ENCODE assay signal across 10 cellular contexts in genomic region chr17:60602871-60603270, GRCh38. TPM values are rescaled to one million over a fixed set of nuclear protein-coding genes. Genes with fewer than 3 reads are reported as not detected.
A peak's percentile ranks its signal among the peaks of the same experiment; 100 is the strongest.
DNase-seq lines count a peak whose midpoint lies in the region; ATAC-seq, FAIRE-seq and TF ChIP-seq lines count a peak whose summit lies in the region.
"Had no signal": no experiment of that assay in that cellular context is flagged by ENCODE, and none has a peak within 500 bp of the region (broad histone marks: within the 10 kb centered on the region; RNA-seq: fewer than 3 reads in every experiment).

No MANE protein-coding gene starts in this region.

- H3K9me3 Mint-ChIP-seq in HFFc6 (no peaks in the 10 kb centered on the region), mesothelial cell of epicardium (no peaks in the 10 kb centered on the region)

- no peaks in the 10 kb centered on the region for H3K27me3 ChIP-seq in brain microvascular endothelial cell (replicated peaks)

- H3K36me3 ChIP-seq in brain microvascular endothelial cell (replicated peaks) = no peaks in the 10 kb centered on the region

- H3K27me3 Mint-ChIP-seq in HFFc6 (ENCODE audit: insufficient read depth) (peaks cover 2% of the 10 kb centered on the region; the same call in 1 of the 2 replicates), mesothelial cell of epicardium (ENCODE audit: low read depth) (no peaks in the 10 kb centered on the region)

- TF ChIP-seq CTCF in A549 (IDR thresholded peaks at IDR 0.05) = no peak
- no peak for TF ChIP-seq CTCF in HFFc6 (IDR thresholded peaks at IDR 0.05)
- TF ChIP-seq CTCF in brain microvascular endothelial cell (IDR thresholded peaks at IDR 0.05; ENCODE audit: low read depth, low read length, missing control alignments) = no peak
- no peak for TF ChIP-seq CTCF in mesothelial cell of epicardium (IDR thresholded peaks at IDR 0.05; ENCODE audit: unreplicated experiment)

- POLR2A ChIA-PET in A549 (lab: Yijun Ruan, JAX) = interaction anchor here (1.3 kb wide), 1 partner anchor 76 kb away, joined by 6 read pairs; the partner anchor contains the start of gene APPBP2

- H3K27ac Mint-ChIP-seq in HFFc6 (peak overlapping the region; percentile 63), mesothelial cell of epicardium (peak overlapping the region; percentile 97)

- TF ChIP-seq POLR2A in A549 (IDR thresholded peaks at IDR 0.05; ENCODE audit: low read length) = no peak

- no peaks in the 10 kb centered on the region for H3K9me3 ChIP-seq in A549

- H3K4me2 ChIP-seq in A549 = peak overlapping the region; percentile 68

- H3K4me3 Mint-ChIP-seq in HFFc6 (peak overlapping the region; percentile 90), mesothelial cell of epicardium (peak overlapping the region; percentile 97)

- CTCF ChIA-PET in A549 (lab: Yijun Ruan, JAX) = interaction anchor here (0.7 to 3.9 kb wide), 6 partner anchors 14 to 451 kb away, joined by 3 to 31 read pairs (median 12); no protein-coding TSS in a partner anchor

- H3K4me1 Mint-ChIP-seq in HFFc6 (ENCODE audit: low read depth) (peaks cover 62% of the 10 kb centered on the region), mesothelial cell of epicardium (peaks cover 40% of the 10 kb centered on the region)

- peaks cover 35% of the 10 kb centered on the region for H3K4me1 ChIP-seq in A549

- ATAC-seq in A549 (no peak), HG02763 (IDR thresholded peaks at IDR 0.05; ENCODE audit: unreplicated experiment) (no peak)

- DNase-seq in A549 (ENCODE audit: low read depth in 1 of 2, low spot score in 1 of 2) = no peak
- no peak for DNase-seq in HFFc6
- DNase-seq in brain microvascular endothelial cell = no peak
- DNase-seq in mesothelial cell of epicardium (ENCODE audit: low spot score in 2 of 2, unreplicated experiment in 2 of 2) = no peak
- no peak for DNase-seq in stimulated activated CD4-positive, alpha-beta T cell treated with anti-CD3 and anti-CD28 coated beads, Interleukin-15, amount 100 ng/mL, for 24 hours
- no peak for DNase-seq in stimulated activated CD4-positive, alpha-beta T cell treated with anti-CD3 and anti-CD28 coated beads, Interleukin-1b, Interleukin-23, amount 100 ng/mL, for 48 hours
- no peak for DNase-seq in NCI-H1092 treated with DMSO at 0.1 percent for 48 hours (lab: John Stamatoyannopoulos, UW)
- DNase-seq: GOT3, NCI-H2029 treated with DMSO at 0.1 percent for 48 hours had no signal

- TF ChIP-seq RAD21 in A549 (conservative IDR thresholded peaks at IDR 0.05 in 1 of 2, IDR thresholded peaks at IDR 0.05 in 1 of 2) = no peak

- H3K27ac ChIP-seq in A549 (0 out of 6 replicates have a peak overlapping the region, but pooled peaks of 1 of the 2 experiments have one; percentile 1), brain microvascular endothelial cell (no peak overlapping the region)

- WGBS in A549 (ENCODE audit: missing lambda C conversion rate) = 0% methylated on average over 1 of the region's 1 CpG

- in situ Hi-C loops in brain microvascular endothelial cell (cut with HindIII; ENCODE audit: low pct_ligation_motif_present, low sequenced_read_pairs) = no loop called here

- TF ChIP-seq EP300 in A549 (IDR thresholded peaks at IDR 0.05) = no peak

- FAIRE-seq in A549 (lab: Jason Lieb, UNC) = no peak

- H3K36me3 Mint-ChIP-seq in HFFc6 (ENCODE audit: low read depth) = peaks cover 4% of the 10 kb centered on the region; the same call in 1 of the 2 replicates
- H3K36me3 Mint-ChIP-seq in mesothelial cell of epicardium = no peaks in the 10 kb centered on the region

- peak overlapping the region; percentile 88; the same call in 2 of the 3 replicates for H3K4me3 ChIP-seq in A549
- peak overlapping the region; percentile 91 for H3K4me3 ChIP-seq in brain microvascular endothelial cell (ENCODE audit: low read depth, low read length)

TF ChIP-seq in A549, 52 proteins besides CTCF, POLR2A, EP300 and RAD21:
- TF ChIP-seq EHF (CRISPR knock-in tag; IDR thresholded peaks at IDR 0.05) = no peak
- no peak for TF ChIP-seq E2F6 (IDR thresholded peaks at IDR 0.05; ENCODE audit: borderline replicate concordance, low read depth)
- no peak for TF ChIP-seq TP53 (CRISPR knock-in tag; IDR thresholded peaks at IDR 0.05)
- TF ChIP-seq GATA3 (IDR thresholded peaks at IDR 0.05; ENCODE audit: borderline replicate concordance) = no peak
- no peak for TF ChIP-seq USF2 (IDR thresholded peaks at IDR 0.05)
- no peak for TF ChIP-seq SREBF2 (IDR thresholded peaks at IDR 0.05)
- TF ChIP-seq BCL3 (IDR thresholded peaks at IDR 0.05) = no peak

RNA-seq across cellular contexts. Expression of gene PPM1D, which starts 2.9 kb away (rescaled TPM):
- polyA plus RNA-seq in A549 (2011; rRNA removed) = 10.5 and 11.6 TPM in 2 replicates
- polyA plus RNA-seq in A549 (2012; cell fraction: cytosol; rRNA removed) = 4.1 and 4.8 TPM in 2 replicates
- polyA plus RNA-seq in A549 (2012; cell fraction: nucleus; rRNA removed) = 3.6 and 4.9 TPM in 2 replicates
- 12.0 to 13.5 TPM (median 13.5 TPM) in 3 replicates for polyA plus RNA-seq in A549 (2017; fragmentation: RNase III; extraction: RNeasy Plus Mini Kit Qiagen cat#74134 plus additional on column Dnase treatment)
- 11.1 and 12.2 TPM in 2 replicates for polyA minus RNA-seq in A549 (2011; rRNA and poly(A)+ RNA removed)
- total RNA-seq in HFFc6 (2021; fragmentation: NEBNext Ultra II Directional; extraction: Animal tissue kit (Norgen Biotek cat#: 25700)) = 10 to 100 TPM; 13.3 to 14.2 (median 13.5) TPM
- 26.4 to 28.9 TPM (median 26.7 TPM) in 3 replicates for total RNA-seq in mesothelial cell of epicardium
